In the genomic region with DNA sequence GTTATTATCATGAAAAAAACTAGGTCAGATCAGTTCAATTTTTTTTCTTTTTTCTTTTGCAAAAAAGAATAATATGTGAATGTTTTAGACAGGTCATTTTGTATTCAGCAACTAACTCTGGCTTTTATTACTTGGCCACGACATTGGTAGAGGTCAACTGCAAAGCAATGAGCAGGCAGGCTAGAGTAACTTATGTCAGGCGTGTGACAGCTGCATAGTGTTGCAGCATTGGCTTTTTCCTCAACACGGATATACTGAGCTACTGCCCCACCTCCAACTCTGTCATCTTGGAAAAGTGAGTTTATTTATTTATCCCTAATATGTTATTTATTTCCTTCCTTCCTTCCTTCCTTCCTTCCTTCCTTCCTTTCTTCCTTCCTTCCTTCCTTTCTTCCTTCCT, we compare ENCODE assay signal across 6 cellular contexts. TPM values are rescaled to one million over a fixed set of nuclear protein-coding genes. Genes with fewer than 3 reads are reported as not detected.
A peak's percentile ranks its signal among the peaks of the same experiment; 100 is the strongest.
DNase-seq lines count a peak whose midpoint lies in the region; ATAC-seq, FAIRE-seq and TF ChIP-seq lines count a peak whose summit lies in the region.
"Not testable (repeated sequence)": the region's sequence is repeated elsewhere in the genome, so short reads cannot be mapped to it uniquely, and the experiment has no call there.

No MANE protein-coding gene starts in this region.

- H3K9ac ChIP-seq in SK-N-MC (ENCODE audit: insufficient read length); skeletal muscle tissue (ENCODE audit: low read depth in 1 of 3, low read length in 3 of 3): not testable (repeated sequence)

- intact Hi-C loops in Right ventricle myocardium superior (cut with DNase I); left ventricle myocardium inferior (cut with micrococcal nuclease); pancreas (cut with DNase I): not testable (repeated sequence)

- 53 to 63% methylated on average over 3 of the region's 3 CpGs for WGBS in pancreas, 2 donors

- H3K27ac ChIP-seq in HEK293 (ENCODE audit: extremely low read depth, low read depth, low read length); pancreas: not testable (repeated sequence)
- H3K27ac ChIP-seq in SK-N-MC (peak overlapping the region; percentile 74), left ventricle myocardium inferior (replicated peaks) (peak overlapping the region; percentile 8), skeletal muscle tissue (ENCODE audit: low read depth, low read length) (peak overlapping the region; percentile 31)

- CTCF ChIA-PET in HEK293 (lab: Yijun Ruan, JAX): interaction anchor here (0.6 to 0.8 kb wide), 2 partner anchors 169 to 203 kb away, joined by 3 read pairs; no protein-coding TSS in a partner anchor

- H3K4me1 ChIP-seq in HEK293 (ENCODE audit: control insufficient read depth, insufficient read depth, low read length); left ventricle myocardium inferior; pancreas; skeletal muscle tissue (ENCODE audit: control insufficient read depth in 3 of 3, insufficient read depth in 3 of 3, low read length in 3 of 3): not testable (repeated sequence)

- not testable (repeated sequence) for H3K4me3 ChIP-seq in HEK293 (ENCODE audit: low read depth, low read length); left ventricle myocardium inferior; pancreas; skeletal muscle tissue (ENCODE audit: low read length in 3 of 3)
- peak overlapping the region; percentile 45; the same call in 1 of the 2 replicates for H3K4me3 ChIP-seq in SK-N-MC

- H3K9me3 ChIP-seq in HEK293 (ENCODE audit: control insufficient read depth, insufficient read depth, low read depth, low read length); SK-N-MC (ENCODE audit: low read depth, low read length); left ventricle myocardium inferior (replicated peaks); pancreas; skeletal muscle tissue (ENCODE audit: control insufficient read depth in 3 of 3, low read length in 3 of 3): not testable (repeated sequence)

- H3K27me3 ChIP-seq in left ventricle myocardium inferior (ENCODE audit: low read depth); pancreas; skeletal muscle tissue (ENCODE audit: control insufficient read depth in 3 of 3, insufficient read depth in 3 of 3, low read length in 3 of 3): not testable (repeated sequence)

- not testable (repeated sequence) for TF ChIP-seq CTCF in HEK293 (tag by site-specific recombination; IDR thresholded peaks at IDR 0.05); left ventricle myocardium inferior (IDR thresholded peaks at IDR 0.05; ENCODE audit: borderline replicate concordance); pancreas (IDR thresholded peaks at IDR 0.05)

- POLR2A ChIA-PET in HEK293 (lab: Yijun Ruan, JAX): not testable (repeated sequence)

- not testable (repeated sequence) for H3K36me3 ChIP-seq in HEK293 (ENCODE audit: control insufficient read depth in 2 of 2, insufficient read depth in 1 of 2, low read length in 2 of 2); SK-N-MC (ENCODE audit: insufficient read depth, low read length); left ventricle myocardium inferior; pancreas; skeletal muscle tissue (ENCODE audit: control insufficient read depth in 3 of 3, insufficient read depth in 3 of 3, low read length in 3 of 3)

- FAIRE-seq in pancreas (lab: Jason Lieb, UNC): peak; percentile 73

- peak; percentile 16 for DNase-seq in SK-N-MC (ENCODE audit: low read depth, low spot score)
- DNase-seq in Right ventricle myocardium superior, left ventricle myocardium inferior, pancreas: not testable (repeated sequence)

- ATAC-seq in Right ventricle myocardium superior (ENCODE audit: poor library complexity): peak; percentile 64
- ATAC-seq in pancreas: not testable (repeated sequence)

TF ChIP-seq in HEK293, 187 proteins besides CTCF, POLR2A, EP300 and RAD21:
- peak; percentile 26; the same call in 1 of the 2 replicates for TF ChIP-seq ZNF366 (tag by site-specific recombination; conservative IDR thresholded peaks at IDR 0.05)
TF ChIP-seq in HEK293: peak in this region for 1; not testable (repeated sequence) for 186.

RNA-seq across cellular contexts. Expression of a gene that starts 47.8 kb away (rescaled TPM):
- total RNA-seq in Right ventricle myocardium superior (0.05 TPM), left ventricle myocardium inferior (0.27 TPM), pancreas (under 1 TPM; 0.03 to 0.09 (median 0.05) TPM), skeletal muscle tissue (under 0.01 TPM)
- polyA plus RNA-seq in pancreas: under 1 TPM in 1 of 2 donors, not detected in 1; under 0.01 TPM
